ENCODE assay signal across 20 cellular contexts in the genomic region with DNA sequence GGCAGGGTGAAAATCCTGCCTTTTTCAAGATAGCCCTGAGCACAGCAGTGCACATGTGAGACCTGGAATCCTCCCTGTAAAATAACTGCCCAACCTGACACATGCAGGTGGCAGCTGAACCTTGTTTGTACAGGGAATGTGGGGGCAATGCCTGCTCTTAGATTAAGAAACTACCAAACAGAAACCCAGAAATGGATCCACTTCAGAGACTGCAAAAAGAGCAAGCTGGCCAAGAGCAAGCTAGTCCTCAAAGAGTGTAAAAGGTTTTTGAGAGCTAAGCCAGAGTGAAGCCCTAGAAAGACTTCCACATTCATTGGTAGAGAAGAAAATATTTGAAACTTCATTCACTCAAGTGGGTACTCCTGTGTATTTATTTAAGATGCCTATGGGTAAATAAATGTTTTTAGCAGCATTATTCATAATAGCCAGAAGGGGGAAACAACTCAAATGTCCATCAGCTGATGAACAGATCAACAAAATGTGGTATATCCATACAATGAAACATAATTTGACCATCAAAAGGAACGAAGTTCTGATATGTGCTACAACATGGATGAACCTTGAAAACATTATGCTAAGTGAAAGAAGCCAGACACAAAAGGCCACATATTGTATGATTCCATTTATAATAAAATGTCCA.
DNase-seq lines count a peak whose midpoint lies in the region; ATAC-seq and TF ChIP-seq lines count a peak whose summit lies in the region.
"Had no signal": no experiment of that assay in that cellular context is flagged by ENCODE, and none has a peak within 500 bp of the region (broad histone marks: within the 10 kb centered on the region; RNA-seq: fewer than 3 reads in every experiment).

No MANE protein-coding gene starts in this region.

- H3K27me3 ChIP-seq in Panc1 (ENCODE audit: control insufficient read depth, insufficient read depth, low read length) (no peaks in the 10 kb centered on the region), left lung (no peaks in the 10 kb centered on the region), GM23338 (ENCODE audit: insufficient read depth) (no peaks in the 10 kb centered on the region)
- H3K27me3 ChIP-seq: hepatocyte, Peyer's patch, right lobe of liver had no signal

- H3K4me1 ChIP-seq in Panc1 (ENCODE audit: control insufficient read depth, insufficient read depth, low read length) (peaks cover 16% of the 10 kb centered on the region), left lung (peaks cover 0 to 11% of the 10 kb centered on the region in 2 donors), GM23338 (ENCODE audit: insufficient read depth) (peaks cover 6% of the 10 kb centered on the region; the same call in 1 of the 2 replicates)
- H3K4me1 ChIP-seq: parathyroid adenoma, right lobe of liver had no signal

- no peaks in the 10 kb centered on the region for H3K9me3 Mint-ChIP-seq in activated naive CD4-positive, alpha-beta T cell treated with anti-CD3 and anti-CD28 coated beads, Interleukin-2, amount 50 U/mL, for 72 hours
- H3K9me3 Mint-ChIP-seq in GM23338, result no peaks in the 10 kb centered on the region
- H3K9me3 Mint-ChIP-seq: activated T-cell treated with anti-CD3 and anti-CD28 coated beads, Interleukin-2, amount 50 U/mL, for 24 hours; CD4-positive, CD25-positive, alpha-beta regulatory T cell had no signal

- H3K36me3 ChIP-seq in Panc1 (ENCODE audit: control insufficient read depth, insufficient read depth, low read length) (no peaks in the 10 kb centered on the region), left lung (no peaks in the 10 kb centered on the region), GM23338 (ENCODE audit: insufficient read depth) (no peaks in the 10 kb centered on the region)
- H3K36me3 ChIP-seq: Peyer's patch, right lobe of liver had no signal

- BruUV-seq in Panc1 (replicated peaks; lab: Mats Ljungman, UMichigan), result no TSS peak

- no peaks in the 10 kb centered on the region for H3K79me2 ChIP-seq in GM23338 (replicated peaks; ENCODE audit: insufficient read depth)
- H3K79me2 ChIP-seq: hepatocyte, parathyroid adenoma had no signal

- H3K9me3 ChIP-seq in Panc1 (ENCODE audit: control insufficient read depth, insufficient read depth, low read depth, low read length) (peaks cover 27% of the 10 kb centered on the region; the same call in 1 of the 2 replicates), left lung (no peaks in the 10 kb centered on the region)
- H3K9me3 ChIP-seq: Peyer's patch, right lobe of liver had no signal

- H3K9me2 ChIP-seq in GM23338 (ENCODE audit: insufficient read depth), result no peaks in the 10 kb centered on the region; the same call in 1 of the 2 replicates

- H3K27ac ChIP-seq in Panc1 (ENCODE audit: low read length) (peak overlapping the region; percentile 60; the same call in 1 of the 2 replicates), left lung (peak overlapping the region; percentile 13 to 39), GM23338 (ENCODE audit: low read depth) (no peak overlapping the region)
- H3K27ac ChIP-seq: hepatocyte, parathyroid adenoma, Peyer's patch, right lobe of liver had no signal

- in situ Hi-C loops in Panc1 (cut with HindIII; ENCODE audit: low pct_unique_long_range_greater_than_20kb, low sequenced_read_pairs), result no loop called here

- CTCF ChIA-PET in Panc1 (lab: Charles Lee), result no interaction called here

- H3K36me3 Mint-ChIP-seq in activated naive CD4-positive, alpha-beta T cell treated with anti-CD3 and anti-CD28 coated beads, Interleukin-2, amount 50 U/mL, for 72 hours, result no peaks in the 10 kb centered on the region
- H3K36me3 Mint-ChIP-seq in GM23338 (ENCODE audit: low read depth), result no peaks in the 10 kb centered on the region
- H3K36me3 Mint-ChIP-seq: CD4-positive, CD25-positive, alpha-beta regulatory T cell had no signal

- H3K27me3 Mint-ChIP-seq in GM23338 (ENCODE audit: insufficient read depth, low read depth, poor library complexity), result peaks cover 4% of the 10 kb centered on the region

- no peaks in the 10 kb centered on the region for H4K20me1 ChIP-seq in GM23338 (replicated peaks; ENCODE audit: insufficient read depth)

- H3K27ac Mint-ChIP-seq in activated naive CD4-positive, alpha-beta T cell treated with anti-CD3 and anti-CD28 coated beads, Interleukin-2, amount 50 U/mL, for 72 hours, result no peak overlapping the region
- no peak overlapping the region for H3K27ac Mint-ChIP-seq in GM23338
- H3K27ac Mint-ChIP-seq: activated T-cell treated with anti-CD3 and anti-CD28 coated beads, Interleukin-2, amount 50 U/mL, for 24 hours had no signal

- no peak for ATAC-seq in Panc1
- ATAC-seq in left lung, result peak; percentile 78
- ATAC-seq in activated naive CD4-positive, alpha-beta T cell treated with anti-CD3 and anti-CD28 coated beads, Interleukin-2, amount 50 U/mL, for 72 hours, result no peak
- no peak for ATAC-seq in GM23338

- no peak overlapping the region for H3K4me3 Mint-ChIP-seq in GM23338
- H3K4me3 Mint-ChIP-seq: activated T-cell treated with anti-CD3 and anti-CD28 coated beads, Interleukin-2, amount 50 U/mL, for 24 hours; CD4-positive, CD25-positive, alpha-beta regulatory T cell had no signal

- peaks cover 14% of the 10 kb centered on the region for H3K4me1 Mint-ChIP-seq in GM23338
- H3K4me1 Mint-ChIP-seq: CD4-positive, CD25-positive, alpha-beta regulatory T cell had no signal

- POLR2A ChIA-PET in Panc1 (lab: Charles Lee), result interaction anchor here (1.3 kb wide), 1 partner anchor 17 kb away, joined by 5 read pairs; no protein-coding TSS in a partner anchor

- H3K4me2 ChIP-seq in GM23338, result no peak overlapping the region
- H3K4me2 ChIP-seq: hepatocyte had no signal

- H3F3A ChIP-seq in GM23338 (replicated peaks; ENCODE audit: low read depth), result no peaks in the 10 kb centered on the region

- no peak overlapping the region for H2AFZ ChIP-seq in GM23338
- H2AFZ ChIP-seq: hepatocyte, parathyroid adenoma had no signal

- TF ChIP-seq CTCF in AG10803 (conservative IDR thresholded peaks at IDR 0.05; ENCODE audit: low read length), result 0 out of 2 replicates have a peak, but pooled peaks have one; percentile 1
- TF ChIP-seq CTCF in Panc1 (IDR thresholded peaks at IDR 0.05), result no peak
- TF ChIP-seq CTCF in left lung (IDR thresholded peaks at IDR 0.05), result no peak
- TF ChIP-seq CTCF in GM23338 (conservative IDR thresholded peaks at IDR 0.05; ENCODE audit: low read depth in 2 of 2), result no peak

- H3K4me3 ChIP-seq in AG10803 (ENCODE audit: low read length), result no peak overlapping the region
- no peak overlapping the region for H3K4me3 ChIP-seq in Panc1 (ENCODE audit: low read depth in 2 of 2, low read length in 2 of 2)
- H3K4me3 ChIP-seq in left lung, result no peak overlapping the region
- no peak overlapping the region for H3K4me3 ChIP-seq in GM23338
- H3K4me3 ChIP-seq: hepatocyte, Peyer's patch, right lobe of liver had no signal

- DNase-seq in AG10803 (ENCODE audit: low read depth) (no peak), ELR (ENCODE audit: low read depth) (peak; percentile 47), Panc1 (ENCODE audit: low read depth, low spot score) (no peak), left lung (no peak), GM23338 (ENCODE audit: low spot score) (no peak), C1 segment of cervical spinal cord (lab: John Stamatoyannopoulos, UW) (no peak)
- DNase-seq in activated naive CD4-positive, alpha-beta T cell treated with anti-CD3 and anti-CD28 coated beads, Interleukin-2, amount 50 U/mL, for 72 hours (ENCODE audit: low spot score in 2 of 2), result no peak
- no peak for DNase-seq in stimulated activated CD4-positive, alpha-beta T cell treated with anti-CD3 and anti-CD28 coated beads, Interleukin-2, amount 100 ng/mL, for 48 hours
- DNase-seq: activated CD4-positive, CD25-positive, alpha-beta regulatory T cell; activated naive CD4-positive, alpha-beta T cell; activated T-cell treated with anti-CD3 and anti-CD28 coated beads, Interleukin-2, amount 50 U/mL, for 24 hours; amniotic stem cell; CD4-positive, CD25-positive, alpha-beta regulatory T cell; mammary epithelial cell; Peyer's patch; right lobe of liver; stimulated activated CD4-positive, alpha-beta T cell treated with anti-CD3 and anti-CD28 coated beads, Interleukin-15, amount 100 ng/mL, for 24 hours; T1000 had no signal

- intact Hi-C loops in Panc1 (cut with micrococcal nuclease; ENCODE audit: unreplicated experiment), result no loop called here
- intact Hi-C loops in left lung (cut with DNase I), result no loop called here

TF ChIP-seq in GM23338, 12 proteins besides CTCF, POLR2A, EP300 and RAD21 (continues in another document):
- TF ChIP-seq EZH2phosphoT487 (IDR thresholded peaks at IDR 0.05; ENCODE audit: unreplicated experiment), result no peak
- TF ChIP-seq CREB1 (CRISPR knock-in tag; IDR thresholded peaks at IDR 0.05; ENCODE audit: low read depth), result no peak
- TF ChIP-seq JUNB (IDR thresholded peaks at IDR 0.05; ENCODE audit: unreplicated experiment), result no peak
- TF ChIP-seq, protein P1, sequence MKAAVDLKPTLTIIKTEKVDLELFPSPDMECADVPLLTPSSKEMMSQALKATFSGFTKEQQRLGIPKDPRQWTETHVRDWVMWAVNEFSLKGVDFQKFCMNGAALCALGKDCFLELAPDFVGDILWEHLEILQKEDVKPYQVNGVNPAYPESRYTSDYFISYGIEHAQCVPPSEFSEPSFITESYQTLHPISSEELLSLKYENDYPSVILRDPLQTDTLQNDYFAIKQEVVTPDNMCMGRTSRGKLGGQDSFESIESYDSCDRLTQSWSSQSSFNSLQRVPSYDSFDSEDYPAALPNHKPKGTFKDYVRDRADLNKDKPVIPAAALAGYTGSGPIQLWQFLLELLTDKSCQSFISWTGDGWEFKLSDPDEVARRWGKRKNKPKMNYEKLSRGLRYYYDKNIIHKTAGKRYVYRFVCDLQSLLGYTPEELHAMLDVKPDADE (IDR thresholded peaks at IDR 0.05), result no peak
- TF ChIP-seq STAT1 (IDR thresholded peaks at IDR 0.05; ENCODE audit: unreplicated experiment), result no peak
- no peak for TF ChIP-seq ZNF331 (CRISPR knock-in tag; IDR thresholded peaks at IDR 0.05; ENCODE audit: low read depth)
- no peak for TF ChIP-seq POLR2AphosphoS5 (IDR thresholded peaks at IDR 0.05; ENCODE audit: low read depth)
- no peak for TF ChIP-seq NANOG (IDR thresholded peaks at IDR 0.05; ENCODE audit: borderline replicate concordance)
